In the genomic region with DNA sequence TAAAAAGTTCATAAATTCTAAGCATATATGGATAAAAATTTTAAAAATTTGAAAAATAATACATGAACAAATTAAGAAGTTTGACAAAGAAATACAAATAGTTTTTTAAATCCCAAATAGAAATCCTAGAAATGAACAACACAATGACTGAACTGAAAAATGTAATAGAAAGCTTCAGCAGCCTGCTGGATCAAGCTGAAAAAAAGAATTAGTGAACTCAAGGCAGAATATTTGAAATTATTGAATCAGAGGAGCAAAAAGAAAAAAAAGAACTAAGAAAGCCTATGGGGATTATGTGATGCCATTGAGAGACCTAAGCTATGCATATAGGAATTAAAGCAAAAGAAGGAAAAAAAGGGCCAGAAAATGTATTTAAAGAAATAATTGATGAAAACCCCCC, we compare ENCODE assay signal across 31 cellular contexts.
"Had no signal": no experiment of that assay in that cellular context is flagged by ENCODE, and none has a peak within 500 bp of the region (broad histone marks: within the 10 kb centered on the region; RNA-seq: fewer than 3 reads in every experiment).

No MANE protein-coding gene starts in this region.

- H3K4me3 Mint-ChIP-seq: activated CD4-positive, alpha-beta memory T cell treated with anti-CD3 and anti-CD28 coated beads, Interleukin-2, amount 10 ng/mL, durations not matched to agents 7 days and 5 days; activated CD8-positive, alpha-beta memory T cell treated with anti-CD3 and anti-CD28 coated beads, Interleukin-2, amount 10 ng/mL, durations not matched to agents 7 days and 5 days; activated naive CD8-positive, alpha-beta T cell treated with anti-CD3 and anti-CD28 coated beads for 36 hours; activated T-cell treated with anti-CD3 and anti-CD28 coated beads, Interleukin-2, amount 50 U/mL, for 72 hours; activated T-helper 17 cell treated with anti-CD3 and anti-CD28 coated beads, Interleukin-2, amount 50 U/mL, for 72 hours had no signal

- H3K9ac ChIP-seq: KMS-11 had no signal

- H3K27ac ChIP-seq: brain microvascular endothelial cell, KMS-11, WERI-Rb-1 had no signal

- H3K36me3 ChIP-seq: brain microvascular endothelial cell, WERI-Rb-1 had no signal

- H3K27ac Mint-ChIP-seq: activated CD4-positive, alpha-beta memory T cell treated with anti-CD3 and anti-CD28 coated beads, Interleukin-2, amount 10 ng/mL, durations not matched to agents 7 days and 5 days; activated CD8-positive, alpha-beta memory T cell treated with anti-CD3 and anti-CD28 coated beads, Interleukin-2, amount 10 ng/mL, durations not matched to agents 7 days and 5 days; activated naive CD8-positive, alpha-beta T cell treated with anti-CD3 and anti-CD28 coated beads for 36 hours; activated T-cell treated with anti-CD3 and anti-CD28 coated beads, Interleukin-2, amount 50 U/mL, for 72 hours; activated T-helper 17 cell treated with anti-CD3 and anti-CD28 coated beads, Interleukin-2, amount 50 U/mL, for 72 hours had no signal

- H3K4me1 Mint-ChIP-seq: activated CD4-positive, alpha-beta memory T cell treated with anti-CD3 and anti-CD28 coated beads, Interleukin-2, amount 10 ng/mL, durations not matched to agents 7 days and 5 days; activated CD8-positive, alpha-beta memory T cell treated with anti-CD3 and anti-CD28 coated beads, Interleukin-2, amount 10 ng/mL, durations not matched to agents 7 days and 5 days; activated naive CD8-positive, alpha-beta T cell treated with anti-CD3 and anti-CD28 coated beads for 36 hours; activated T-helper 17 cell treated with anti-CD3 and anti-CD28 coated beads, Interleukin-2, amount 50 U/mL, for 72 hours had no signal

- H3K4me2 ChIP-seq: KMS-11 had no signal

- DNase-seq: activated CD4-positive, alpha-beta memory T cell treated with anti-CD3 and anti-CD28 coated beads, Interleukin-2, amount 10 ng/mL, durations not matched to agents 7 days and 5 days; activated CD4-positive, alpha-beta T cell treated with anti-CD3 and anti-CD28 coated beads for 1 hour; activated CD4-positive, alpha-beta T cell treated with anti-CD3 and anti-CD28 coated beads for 48 hours; activated CD4-positive, CD25-positive, alpha-beta regulatory T cell; activated CD8-positive, alpha-beta memory T cell treated with anti-CD3 and anti-CD28 coated beads for 24 hours; activated CD8-positive, alpha-beta memory T cell treated with anti-CD3 and anti-CD28 coated beads, Interleukin-2, amount 10 ng/mL, durations not matched to agents 7 days and 5 days; activated CD8-positive, alpha-beta memory T cell treated with anti-CD3 and anti-CD28 coated beads, Interleukin-2, amount 50 U/mL, for 48 hours; activated effector memory CD4-positive, alpha-beta T cell treated with anti-CD3 and anti-CD28 coated beads, Interleukin-2, amount 50 U/mL, for 16 hours; activated naive CD4-positive, alpha-beta T cell; activated naive CD4-positive, alpha-beta T cell treated with anti-CD3 and anti-CD28 coated beads, Interleukin-2, amount 50 U/mL, for 16 hours; activated naive CD8-positive, alpha-beta T cell treated with anti-CD3 and anti-CD28 coated beads for 36 hours; activated T-cell treated with anti-CD3 and anti-CD28 coated beads, Interleukin-2, amount 50 U/mL, for 72 hours; amniotic stem cell; aorta; brain microvascular endothelial cell; central memory CD4-positive, alpha-beta T cell; NCI-H1092 treated with DMSO at 0.1 percent for 48 hours; NCI-H1436; NCI-H1694; NCI-H1930; NCI-H2081 treated with DMSO at 0.1 percent for 48 hours; NCI-H345; NCI-H524 treated with DMSO at 0.1 percent for 48 hours; Right ventricle myocardium superior; SW 1271; T-helper 1 cell; T-helper 2 cell; T-helper 9 cell; WERI-Rb-1 had no signal

- H3K27me3 ChIP-seq: brain microvascular endothelial cell had no signal
